Comparison of ENCODE assay signal across 4 cellular contexts in the genomic region with DNA sequence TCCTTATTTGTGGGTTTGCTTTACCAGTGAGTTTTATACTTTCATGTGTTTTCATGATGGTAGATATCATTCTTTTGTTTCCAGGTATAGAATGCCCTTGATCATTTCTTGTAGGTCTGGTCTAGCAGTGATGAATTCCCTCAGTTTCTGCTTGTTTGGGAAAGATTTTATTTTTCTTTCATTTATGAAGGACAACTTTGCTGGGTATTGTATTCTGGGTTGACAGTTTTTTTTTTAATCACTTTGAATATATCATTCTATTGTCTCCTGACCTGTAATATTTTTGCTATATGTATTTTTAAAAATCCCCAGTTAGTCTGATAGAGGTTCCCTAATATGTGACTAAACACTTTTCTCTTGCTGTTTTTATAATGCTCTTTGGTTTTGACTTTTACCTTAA.
"Had no signal": no experiment of that assay in that cellular context is flagged by ENCODE, and none has a peak within 500 bp of the region (broad histone marks: within the 10 kb centered on the region; RNA-seq: fewer than 3 reads in every experiment).

No MANE protein-coding gene starts in this region.

- H3K27ac Mint-ChIP-seq: GM23338, H9 had no signal

- H3K4me1 Mint-ChIP-seq: GM23338 had no signal

- H3K4me3 Mint-ChIP-seq: GM23338, H9 had no signal

- DNase-seq: H9, IMR-90 had no signal

- ATAC-seq: GM23338, HCT116 had no signal
